8 cellular contexts compared by ENCODE assay signal in the genomic region with DNA sequence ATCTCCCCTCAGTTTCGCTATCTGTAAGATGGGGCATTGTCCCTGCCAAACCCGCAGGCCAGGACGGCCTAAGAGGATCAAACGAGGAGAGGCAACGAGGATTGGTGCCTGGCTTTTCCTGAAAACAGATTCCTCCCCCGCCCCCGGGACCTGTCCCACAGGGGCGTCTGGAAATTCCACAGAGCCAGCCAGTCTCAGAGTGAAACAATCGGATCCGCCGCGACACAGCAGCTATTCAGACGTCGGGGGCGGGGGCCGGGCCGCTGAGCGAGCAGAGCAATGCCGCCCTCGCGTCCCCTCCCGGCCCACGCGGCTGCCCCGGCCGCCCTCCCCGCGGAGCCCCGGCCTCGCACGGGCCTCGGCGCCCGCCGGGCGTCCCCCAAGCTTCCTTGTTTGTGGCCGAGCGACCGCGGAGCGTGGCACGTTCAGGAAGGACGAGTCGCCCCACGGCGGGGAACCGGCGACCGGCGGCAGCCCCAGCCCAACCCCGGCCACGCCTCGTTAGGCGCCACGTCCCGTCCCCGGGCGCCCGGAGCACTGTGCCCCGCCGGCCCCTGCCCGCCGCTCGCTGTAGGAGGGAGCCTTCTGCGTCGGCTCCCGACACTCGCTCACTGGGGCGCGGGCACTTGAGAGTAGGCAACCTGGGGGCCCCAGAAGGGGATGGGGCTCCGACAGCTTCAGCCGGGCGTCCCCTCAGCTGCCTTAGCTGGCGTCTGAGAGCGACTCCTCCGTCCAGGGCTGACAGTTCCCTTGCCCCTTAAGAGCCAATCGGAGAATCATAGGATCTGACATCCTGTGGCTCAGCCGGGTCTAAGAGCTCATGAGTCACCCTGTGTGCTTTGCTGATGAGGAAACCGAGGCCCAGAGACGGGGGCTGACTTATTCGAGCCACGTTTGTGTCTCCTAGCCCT. TPM values are rescaled to one million over a fixed set of nuclear protein-coding genes. Genes with fewer than 3 reads are reported as not detected.
DNase-seq lines count a peak whose midpoint lies in the region; ATAC-seq and TF ChIP-seq lines count a peak whose summit lies in the region.

No MANE protein-coding gene starts in this region.

- intact Hi-C loops in heart left ventricle (cut with DNase I), result loop anchor here in 1 of 10 donors (5.0 kb wide), 1 partner anchor 48 kb away; the partner anchor contains the start of genes ABI3 and GNGT2
- intact Hi-C loops in posterior vena cava (cut with DNase I), result no loop called here
- intact Hi-C loops in upper lobe of right lung (cut with DNase I), result no loop called here

- TF ChIP-seq CTCF in BE2C (IDR thresholded peaks at IDR 0.05; ENCODE audit: low read depth, low read length), result no peak
- TF ChIP-seq CTCF in heart left ventricle (IDR thresholded peaks at IDR 0.05), result no peak
- no peak for TF ChIP-seq CTCF in upper lobe of right lung (IDR thresholded peaks at IDR 0.05)

- H3K27me3 ChIP-seq in BE2C, result no peaks in the 10 kb centered on the region
- no peaks in the 10 kb centered on the region for H3K27me3 ChIP-seq in adipocyte (replicated peaks; ENCODE audit: control insufficient read depth, insufficient read depth, low read length)
- H3K27me3 ChIP-seq in heart left ventricle, result no peaks in the 10 kb centered on the region
- no peaks in the 10 kb centered on the region for H3K27me3 ChIP-seq in upper lobe of right lung

- TF ChIP-seq POLR2A in heart left ventricle (IDR thresholded peaks at IDR 0.05), result no peak

- H3K9me3 ChIP-seq in BE2C (no peaks in the 10 kb centered on the region), adipocyte (ENCODE audit: control insufficient read depth, low read length) (no peaks in the 10 kb centered on the region), heart left ventricle (no peaks in the 10 kb centered on the region), upper lobe of right lung (no peaks in the 10 kb centered on the region)

- H3K4me1 ChIP-seq in BE2C, result no peaks in the 10 kb centered on the region
- H3K4me1 ChIP-seq in adipocyte (ENCODE audit: control insufficient read depth, insufficient read depth, low read length), result peaks cover 9% of the 10 kb centered on the region
- peaks cover 0 to 20% (median 9%) of the 10 kb centered on the region in 12 donors for H3K4me1 ChIP-seq in heart left ventricle
- peaks cover 5% of the 10 kb centered on the region for H3K4me1 ChIP-seq in upper lobe of right lung

- no peaks in the 10 kb centered on the region for H3K36me3 ChIP-seq in BE2C
- no peaks in the 10 kb centered on the region for H3K36me3 ChIP-seq in adipocyte (ENCODE audit: control insufficient read depth, insufficient read depth, low read length, severe bottlenecking)
- H3K36me3 ChIP-seq in heart left ventricle, result no peaks in the 10 kb centered on the region
- no peaks in the 10 kb centered on the region for H3K36me3 ChIP-seq in upper lobe of right lung

- ATAC-seq in HG02759 (IDR thresholded peaks at IDR 0.05; ENCODE audit: unreplicated experiment) (peak; percentile 52), heart left ventricle (peak; percentile 66 to 88 (median 83)), upper lobe of right lung (peak; percentile 90), GM21360 (IDR thresholded peaks at IDR 0.05; ENCODE audit: unreplicated experiment) (no peak)

- peak; percentile 58 for DNase-seq in BE2C
- peak; percentile 74 for DNase-seq in SW480 (ENCODE audit: low spot score)
- peak; percentile 92 for DNase-seq in adipocyte (ENCODE audit: low read depth)
- DNase-seq in heart left ventricle, result peak; percentile 77 to 90 (median 85)
- DNase-seq in posterior vena cava (ENCODE audit: low spot score), result peak; percentile 93
- DNase-seq in upper lobe of right lung, result peak; percentile 87

- H3K27ac ChIP-seq in heart left ventricle (peak overlapping the region; percentile 75 to 92 (median 86)), upper lobe of right lung (peak overlapping the region; percentile 78)

- WGBS in heart left ventricle, 4 donors, result 2 to 4% (median 3%) methylated on average over 36 to 82 of the region's 82 CpGs

- H3K4me3 ChIP-seq in BE2C (ENCODE audit: low read depth, low read length) (peak overlapping the region; percentile 60), adipocyte (ENCODE audit: low read length) (peak overlapping the region; percentile 82), heart left ventricle (peak overlapping the region; percentile 18 to 70 (median 57)), upper lobe of right lung (peak overlapping the region; percentile 60)

- peak overlapping the region; percentile 87 for H3K9ac ChIP-seq in adipocyte (ENCODE audit: low read length)

RNA-seq across cellular contexts. Expression of gene PHOSPHO1, which starts 29.7 kb away (rescaled TPM):
- 0.83 TPM for polyA plus RNA-seq in BE2C (2012; ENCODE audit: insufficient read depth, insufficient read length, low read depth)
- total RNA-seq in heart left ventricle (1 to 10 TPM in 2 of 9 donors, under 1 TPM in 7; 0.35 to 1.0 (median 0.66) TPM), posterior vena cava (1 to 10 TPM in 1 of 2 donors, under 1 TPM in 1; 0.62 to 2.6 TPM), upper lobe of right lung (1.7 TPM)
- polyA plus RNA-seq in heart left ventricle, result 1 to 10 TPM in 1 of 2 donors, under 1 TPM in 1; 0.47 to 1.3 TPM

RNA-seq across cellular contexts. Expression of gene ABI3, which starts 49.8 kb away (rescaled TPM):
- polyA plus RNA-seq in BE2C (2012; ENCODE audit: insufficient read depth, insufficient read length, low read depth), result 0.68 TPM
- total RNA-seq in heart left ventricle (10 to 100 TPM in 4 of 9 donors, 1 to 10 TPM in 5; 3.3 to 16.1 (median 6.4) TPM), posterior vena cava (10 to 100 TPM; 10.6 TPM), upper lobe of right lung (31.5 TPM)
- polyA plus RNA-seq in heart left ventricle, result 1 to 10 TPM; 3.5 to 7.7 TPM

RNA-seq across cellular contexts. Expression of gene GNGT2, which starts 49.9 kb away (rescaled TPM):
- not detected for polyA plus RNA-seq in BE2C (2012; ENCODE audit: insufficient read depth, insufficient read length, low read depth)
- total RNA-seq in heart left ventricle (1 to 10 TPM in 8 of 9 donors, under 1 TPM in 1; 0.76 to 4.9 (median 1.2) TPM), posterior vena cava (1 to 10 TPM; 2.1 to 2.3 TPM), upper lobe of right lung (8.5 TPM)
- 1 to 10 TPM; 1.8 to 2.6 TPM for polyA plus RNA-seq in heart left ventricle
